14 cellular contexts compared by ENCODE assay signal in the genomic region with DNA sequence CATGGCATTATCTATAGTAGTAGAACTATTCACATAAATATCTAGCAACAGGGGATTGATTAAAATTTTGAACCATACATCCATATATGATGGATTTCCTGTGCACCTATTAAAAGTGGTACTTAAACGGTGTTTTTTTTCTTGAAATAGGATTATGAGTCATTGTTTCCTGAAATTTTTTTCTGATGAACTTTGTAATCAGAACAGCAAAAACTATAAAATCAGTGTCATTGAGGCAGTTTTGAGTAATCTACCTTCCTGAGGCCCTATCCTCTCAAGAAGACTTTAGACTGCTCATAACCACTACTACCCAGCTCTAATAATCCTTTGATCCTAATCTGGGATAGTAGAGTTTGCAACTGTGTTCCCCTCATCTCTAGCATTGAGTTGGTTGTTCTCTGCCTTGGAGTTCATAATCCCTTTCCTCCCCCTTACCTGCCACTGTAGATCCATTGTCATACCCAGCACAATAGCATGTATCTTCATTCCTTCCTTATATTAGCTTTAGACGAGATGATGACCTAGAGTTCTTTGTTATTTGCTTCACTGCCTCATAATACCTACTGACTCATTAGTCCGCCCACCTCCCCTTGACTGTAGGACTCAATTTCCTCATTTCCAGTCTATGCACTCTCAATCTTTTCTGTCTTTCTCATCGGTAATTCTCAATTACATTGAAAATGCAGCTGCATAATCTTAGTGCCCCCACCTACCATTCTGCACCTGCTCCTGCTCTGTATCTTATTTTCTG.
DNase-seq lines count a peak whose midpoint lies in the region; ATAC-seq and TF ChIP-seq lines count a peak whose summit lies in the region.
"Had no signal": no experiment of that assay in that cellular context is flagged by ENCODE, and none has a peak within 500 bp of the region (broad histone marks: within the 10 kb centered on the region; RNA-seq: fewer than 3 reads in every experiment).

No MANE protein-coding gene starts in this region.

- H3K4me1 ChIP-seq in foreskin keratinocyte, result peaks cover 29% of the 10 kb centered on the region

- ATAC-seq in foreskin keratinocyte (peak; percentile 72), HG03175 (IDR thresholded peaks at IDR 0.05; ENCODE audit: unreplicated experiment) (no peak)

- H3K4me3 Mint-ChIP-seq in activated CD4-positive, alpha-beta memory T cell treated with anti-CD3 and anti-CD28 coated beads for 36 hours, result no peak overlapping the region
- H3K4me3 Mint-ChIP-seq in activated CD4-positive, alpha-beta memory T cell treated with anti-CD3 and anti-CD28 coated beads, Interleukin-2, amount 10 ng/mL, durations not matched to agents 7 days and 5 days, result no peak overlapping the region

- H3K4me1 Mint-ChIP-seq in activated CD4-positive, alpha-beta memory T cell treated with anti-CD3 and anti-CD28 coated beads for 36 hours (ENCODE audit: low read depth), result peaks cover 12% of the 10 kb centered on the region
- H3K4me1 Mint-ChIP-seq in activated CD4-positive, alpha-beta memory T cell treated with anti-CD3 and anti-CD28 coated beads, Interleukin-2, amount 10 ng/mL, durations not matched to agents 7 days and 5 days, result peaks cover 14% of the 10 kb centered on the region

- no peaks in the 10 kb centered on the region for H3K9me3 Mint-ChIP-seq in activated CD4-positive, alpha-beta memory T cell treated with anti-CD3 and anti-CD28 coated beads for 36 hours
- H3K9me3 Mint-ChIP-seq in activated CD4-positive, alpha-beta memory T cell treated with anti-CD3 and anti-CD28 coated beads, Interleukin-2, amount 10 ng/mL, durations not matched to agents 7 days and 5 days, result no peaks in the 10 kb centered on the region

- CTCF ChIA-PET in activated CD4-positive, alpha-beta memory T cell treated with anti-CD3 and anti-CD28 coated beads for 36 hours (lab: Charles Lee), result interaction anchor here (1.1 to 1.2 kb wide), 2 partner anchors 9 to 47 kb away, joined by 3 read pairs; no protein-coding TSS in a partner anchor
- CTCF ChIA-PET in activated CD4-positive, alpha-beta memory T cell treated with anti-CD3 and anti-CD28 coated beads, Interleukin-2, amount 10 ng/mL, durations not matched to agents 7 days and 5 days (lab: Charles Lee), result no interaction called here

- H3K27ac Mint-ChIP-seq in activated CD4-positive, alpha-beta memory T cell treated with anti-CD3 and anti-CD28 coated beads for 36 hours, result no peak overlapping the region
- H3K27ac Mint-ChIP-seq in activated CD4-positive, alpha-beta memory T cell treated with anti-CD3 and anti-CD28 coated beads, Interleukin-2, amount 10 ng/mL, durations not matched to agents 7 days and 5 days, result no peak overlapping the region

- peaks cover 15% of the 10 kb centered on the region for H3K36me3 Mint-ChIP-seq in activated CD4-positive, alpha-beta memory T cell treated with anti-CD3 and anti-CD28 coated beads for 36 hours
- peaks cover 12% of the 10 kb centered on the region for H3K36me3 Mint-ChIP-seq in activated CD4-positive, alpha-beta memory T cell treated with anti-CD3 and anti-CD28 coated beads, Interleukin-2, amount 10 ng/mL, durations not matched to agents 7 days and 5 days (ENCODE audit: low read depth)

- DNase-seq in activated CD4-positive, alpha-beta memory T cell treated with anti-CD3 and anti-CD28 coated beads for 36 hours, result peak; percentile 55
- DNase-seq in activated CD4-positive, alpha-beta memory T cell treated with anti-CD3 and anti-CD28 coated beads, Interleukin-2, amount 10 ng/mL, durations not matched to agents 7 days and 5 days, result no peak
- DNase-seq in NCI-H82 treated with DMSO at 0.1 percent for 48 hours (lab: John Stamatoyannopoulos, UW; ENCODE audit: unreplicated experiment) (peak; percentile 61), foreskin keratinocyte (no peak), anterior cingulate cortex (lab: John Stamatoyannopoulos, UW) (no peak), T-helper 9 cell (no peak)
- DNase-seq in stimulated activated CD4-positive, alpha-beta T cell treated with anti-CD3 and anti-CD28 coated beads, TNF-alpha, amount 100 ng/mL, for 48 hours (ENCODE audit: low read depth in 3 of 3), result peak in 2 of 3 donors; percentile 15 to 36
- DNase-seq: activated CD4-positive, CD25-positive, alpha-beta regulatory T cell treated with anti-CD3 and anti-CD28 coated beads, Interleukin-2, amount 50 U/mL, for 72 hours; foreskin melanocyte; H7; islet precursor cell; NK-92 treated with Interleukin-12 subunit alpha and Interleukin-12 subunit beta, amount 100 ng/mL, for 24 hours; retina had no signal

- intact Hi-C loops in activated CD4-positive, alpha-beta memory T cell treated with anti-CD3 and anti-CD28 coated beads for 36 hours (cut with micrococcal nuclease), result loop anchor here (1.0 to 5.0 kb wide), 8 partner anchors 10 to 313 kb away; a partner anchor contains a TSS

- POLR2A ChIA-PET in activated CD4-positive, alpha-beta memory T cell treated with anti-CD3 and anti-CD28 coated beads for 36 hours (lab: Charles Lee), result interaction anchor here (0.6 to 2.4 kb wide), 4 partner anchors 11 to 47 kb away, joined by 3 to 16 read pairs (median 6); no protein-coding TSS in a partner anchor
- POLR2A ChIA-PET in activated CD4-positive, alpha-beta memory T cell treated with anti-CD3 and anti-CD28 coated beads, Interleukin-2, amount 10 ng/mL, durations not matched to agents 7 days and 5 days (lab: Charles Lee), result no interaction called here

- no peaks in the 10 kb centered on the region for H3K27me3 Mint-ChIP-seq in activated CD4-positive, alpha-beta memory T cell treated with anti-CD3 and anti-CD28 coated beads for 36 hours
- H3K27me3 Mint-ChIP-seq in activated CD4-positive, alpha-beta memory T cell treated with anti-CD3 and anti-CD28 coated beads, Interleukin-2, amount 10 ng/mL, durations not matched to agents 7 days and 5 days, result no peaks in the 10 kb centered on the region

- no peaks in the 10 kb centered on the region for H3K27me3 ChIP-seq in foreskin keratinocyte

- H3K27ac ChIP-seq in foreskin keratinocyte, result no peak overlapping the region

- no peak for TF ChIP-seq CTCF in foreskin keratinocyte (conservative IDR thresholded peaks at IDR 0.05)

Comparison
In these comparisons a context has a peak if more than half of its experiments do, and no peak if none do; other contexts are left out.
1. DNase-seq: peak in activated CD4-positive, alpha-beta memory T cell treated with anti-CD3 and anti-CD28 coated beads for 36 hours (single experiment), NCI-H82 treated with DMSO at 0.1 percent for 48 hours (single experiment) and stimulated activated CD4-positive, alpha-beta T cell treated with anti-CD3 and anti-CD28 coated beads, TNF-alpha, amount 100 ng/mL, for 48 hours (2 of 3); none in activated CD4-positive, alpha-beta memory T cell treated with anti-CD3 and anti-CD28 coated beads, Interleukin-2, amount 10 ng/mL, durations not matched to agents 7 days and 5 days (single experiment), foreskin keratinocyte (0 of 2), anterior cingulate cortex (0 of 58) and T-helper 9 cell (single experiment).